1 cellular context compared by ENCODE assay signal in the genomic region with DNA sequence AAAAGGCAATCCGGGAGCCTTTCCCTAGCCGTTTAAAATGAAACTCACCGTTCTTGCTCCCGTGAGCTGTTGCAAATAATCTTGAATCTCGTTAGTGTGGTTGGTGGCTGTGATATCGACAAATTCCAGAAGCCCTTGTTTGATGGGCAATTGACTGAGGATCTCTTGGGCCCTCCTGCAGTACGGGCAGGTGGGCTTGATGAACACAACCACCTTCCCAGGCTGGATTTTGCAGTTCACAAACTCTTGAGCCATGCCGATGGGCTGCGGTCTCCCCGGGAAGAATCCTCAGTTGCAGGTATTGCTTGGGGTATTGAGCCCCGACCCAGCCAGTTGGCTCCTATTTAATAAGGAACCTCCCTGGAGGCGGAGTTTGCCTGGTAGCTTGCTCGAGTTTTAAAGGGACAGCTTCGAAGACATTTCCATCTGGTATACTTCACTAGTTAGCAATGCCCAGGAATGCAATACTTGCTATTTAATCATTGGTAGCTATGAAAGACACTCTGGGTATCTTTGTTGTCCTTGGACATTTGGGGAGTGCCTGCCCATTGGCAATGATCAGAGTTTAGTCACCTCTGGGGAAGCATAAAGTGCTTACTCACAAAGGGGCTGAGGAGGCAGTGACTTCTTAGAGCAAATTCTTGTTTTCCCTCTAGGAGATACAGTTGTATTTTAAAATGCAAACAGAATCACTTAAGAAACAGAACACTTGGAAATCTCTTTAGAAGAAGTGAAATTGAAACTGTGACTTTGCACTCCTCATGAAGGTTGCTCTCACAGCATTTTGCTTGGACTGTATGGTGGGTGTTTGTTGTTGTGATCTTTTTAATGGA.
TF ChIP-seq lines count a peak whose summit lies in the region.

A gene with protein sequence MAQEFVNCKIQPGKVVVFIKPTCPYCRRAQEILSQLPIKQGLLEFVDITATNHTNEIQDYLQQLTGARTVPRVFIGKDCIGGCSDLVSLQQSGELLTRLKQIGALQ (minus strand): TSS at position 319 of the 833 bp plus-strand sequence. CDS start 64 bp downstream, at position 255.

TF ChIP-seq in HCT116, 20 proteins besides CTCF, POLR2A, EP300 and RAD21 (continued from another document):
- TF ChIP-seq ELF1 (IDR thresholded peaks at IDR 0.05; ENCODE audit: borderline replicate concordance, low read depth) = no peak
- TF ChIP-seq EGR1 (IDR thresholded peaks at IDR 0.05; ENCODE audit: low read depth) = no peak
TF ChIP-seq in HCT116: peak in this region for 9.
